Comparison of ENCODE assay signal across 27 cellular contexts in genomic region chr1:225347123-225347683, GRCh38.
DNase-seq lines count a peak whose midpoint lies in the region; ATAC-seq and TF ChIP-seq lines count a peak whose summit lies in the region.
"Had no signal": no experiment of that assay in that cellular context is flagged by ENCODE, and none has a peak within 500 bp of the region (broad histone marks: within the 10 kb centered on the region; RNA-seq: fewer than 3 reads in every experiment).

No MANE protein-coding gene starts in this region.

- peak; percentile 41 for ATAC-seq in GM18861 (IDR thresholded peaks at IDR 0.05; ENCODE audit: unreplicated experiment)
- no peak for ATAC-seq in GM21825 (IDR thresholded peaks at IDR 0.05; ENCODE audit: unreplicated experiment)
- ATAC-seq: gastrocnemius medialis; natural killer cell treated with Interleukin-12 subunit alpha and Interleukin-12 subunit beta and Interleukin-15 and Interleukin-18, amount 100 ng/mL, for 72 hours had no signal

- no peak overlapping the region for H3K4me3 Mint-ChIP-seq in neural progenitor cell
- H3K4me3 Mint-ChIP-seq: activated CD4-positive, alpha-beta T cell treated with anti-CD3 and anti-CD28 coated beads, Interleukin-2, amount 10 ng/mL, durations not matched to agents 7 days and 5 days; HFFc6; natural killer cell treated with Interleukin-12 subunit alpha and Interleukin-12 subunit beta and Interleukin-15 and Interleukin-18, amount 100 ng/mL, for 72 hours had no signal

- H3K36me3 ChIP-seq in SJCRH30 (no peaks in the 10 kb centered on the region), neural progenitor cell (no peaks in the 10 kb centered on the region), right atrium auricular region (no peaks in the 10 kb centered on the region)
- H3K36me3 ChIP-seq: gastrocnemius medialis had no signal

- no peaks in the 10 kb centered on the region for H4K20me1 ChIP-seq in neural progenitor cell (ENCODE audit: low read depth)

- DNase-seq in Kasumi-1 (lab: John Stamatoyannopoulos, UW) (peak; percentile 96 to 98), SJCRH30 (peak; percentile 68 to 91), neural progenitor cell (ENCODE audit: low spot score) (no peak), DMS79 treated with DMSO at 0.1 percent for 48 hours (lab: John Stamatoyannopoulos, UW) (no peak), DMS153 (lab: John Stamatoyannopoulos, UW) (no peak), right atrium auricular region (ENCODE audit: low spot score) (no peak)
- DNase-seq: activated CD4-positive, alpha-beta T cell treated with anti-CD3 and anti-CD28 coated beads, Interleukin-2, amount 10 ng/mL, durations not matched to agents 7 days and 5 days; activated CD8-positive, alpha-beta memory T cell treated with anti-CD3 and anti-CD28 coated beads, Interleukin-2, amount 50 U/mL, for 48 hours; activated effector memory CD4-positive, alpha-beta T cell treated with anti-CD3 and anti-CD28 coated beads, Interleukin-2, amount 50 U/mL, for 16 hours; AML-193; amniotic stem cell; Caco-2; dorsolateral prefrontal cortex; gastrocnemius medialis; HFFc6; NCI-H146; NCI-H345; NK-92 treated with Interleukin-12 subunit alpha and Interleukin-12 subunit beta, amount 100 ng/mL, for 24 hours; stimulated activated CD4-positive, alpha-beta T cell treated with anti-CD3 and anti-CD28 coated beads, Interleukin-2, amount 100 ng/mL, for 48 hours; SW 1271 had no signal

- H3K79me2 ChIP-seq in neural progenitor cell (ENCODE audit: low read depth) = no peaks in the 10 kb centered on the region

- H2AFZ ChIP-seq in neural progenitor cell (replicated peaks) = peak overlapping the region; percentile 83

- H3K4me3 ChIP-seq in SJCRH30 (0 out of 2 replicates have a peak overlapping the region, but pooled peaks have one; percentile 4), neural progenitor cell (no peak overlapping the region), right atrium auricular region (no peak overlapping the region)
- H3K4me3 ChIP-seq: dorsolateral prefrontal cortex, gastrocnemius medialis had no signal

- peaks cover 6% of the 10 kb centered on the region for H3K4me1 Mint-ChIP-seq in neural progenitor cell
- H3K4me1 Mint-ChIP-seq: activated CD4-positive, alpha-beta T cell treated with anti-CD3 and anti-CD28 coated beads, Interleukin-2, amount 10 ng/mL, durations not matched to agents 7 days and 5 days had no signal

- H3K4me1 ChIP-seq in SJCRH30 = peaks cover 15% of the 10 kb centered on the region
- no peaks in the 10 kb centered on the region for H3K4me1 ChIP-seq in neural progenitor cell
- H3K4me1 ChIP-seq in right atrium auricular region = no peaks in the 10 kb centered on the region
- H3K4me1 ChIP-seq: Caco-2, gastrocnemius medialis had no signal

- no peaks in the 10 kb centered on the region for H3K27me3 ChIP-seq in SJCRH30
- no peaks in the 10 kb centered on the region for H3K27me3 ChIP-seq in neural progenitor cell
- H3K27me3 ChIP-seq in right atrium auricular region = no peaks in the 10 kb centered on the region
- H3K27me3 ChIP-seq: gastrocnemius medialis had no signal

- H3K36me3 Mint-ChIP-seq in neural progenitor cell = no peaks in the 10 kb centered on the region

- no peaks in the 10 kb centered on the region for H3K9me3 Mint-ChIP-seq in neural progenitor cell
- H3K9me3 Mint-ChIP-seq: HFFc6 had no signal

- H3K9ac ChIP-seq in neural progenitor cell = no peak overlapping the region
- H3K9ac ChIP-seq: KMS-11 had no signal

- no peak overlapping the region for H3K27ac Mint-ChIP-seq in neural progenitor cell
- H3K27ac Mint-ChIP-seq: activated CD4-positive, alpha-beta T cell treated with anti-CD3 and anti-CD28 coated beads, Interleukin-2, amount 10 ng/mL, durations not matched to agents 7 days and 5 days; HFFc6; natural killer cell treated with Interleukin-12 subunit alpha and Interleukin-12 subunit beta and Interleukin-15 and Interleukin-18, amount 100 ng/mL, for 72 hours; progenitor cell of endocrine pancreas had no signal

- no peaks in the 10 kb centered on the region; the same call in 1 of the 2 replicates for H3K9me3 ChIP-seq in SJCRH30 (replicated peaks)
- no peaks in the 10 kb centered on the region for H3K9me3 ChIP-seq in neural progenitor cell (ENCODE audit: low read depth)
- H3K9me3 ChIP-seq in right atrium auricular region = peaks cover 0 to 8% of the 10 kb centered on the region in 2 donors
- H3K9me3 ChIP-seq: Caco-2, gastrocnemius medialis had no signal

- no peak overlapping the region for H3K4me2 ChIP-seq in neural progenitor cell
- H3K4me2 ChIP-seq: KMS-11 had no signal

- H3F3A ChIP-seq in neural progenitor cell (ENCODE audit: low read depth) = no peaks in the 10 kb centered on the region

- TF ChIP-seq CTCF in neural progenitor cell (IDR thresholded peaks at IDR 0.05) = no peak
- TF ChIP-seq CTCF in right atrium auricular region (IDR thresholded peaks at IDR 0.05) = no peak

- no peaks in the 10 kb centered on the region for H3K27me3 Mint-ChIP-seq in neural progenitor cell (ENCODE audit: insufficient read depth, low read depth)
- H3K27me3 Mint-ChIP-seq: progenitor cell of endocrine pancreas had no signal

- peak overlapping the region; percentile 58 for H3K27ac ChIP-seq in SJCRH30
- no peak overlapping the region for H3K27ac ChIP-seq in neural progenitor cell
- H3K27ac ChIP-seq in right atrium auricular region = no peak overlapping the region
- H3K27ac ChIP-seq: dorsolateral prefrontal cortex, epithelial cell of prostate, gastrocnemius medialis, KMS-11, RWPE1 had no signal

Comparison
In these comparisons a context has a peak if more than half of its experiments do, and no peak if none do; other contexts are left out.
1. DNase-seq: peak in Kasumi-1 (2 of 2) and SJCRH30 (2 of 2); none in neural progenitor cell (single experiment), DMS79 treated with DMSO at 0.1 percent for 48 hours (single experiment), DMS153 (single experiment) and right atrium auricular region (single experiment).